ENCODE assay signal across 27 cellular contexts in the genomic region with DNA sequence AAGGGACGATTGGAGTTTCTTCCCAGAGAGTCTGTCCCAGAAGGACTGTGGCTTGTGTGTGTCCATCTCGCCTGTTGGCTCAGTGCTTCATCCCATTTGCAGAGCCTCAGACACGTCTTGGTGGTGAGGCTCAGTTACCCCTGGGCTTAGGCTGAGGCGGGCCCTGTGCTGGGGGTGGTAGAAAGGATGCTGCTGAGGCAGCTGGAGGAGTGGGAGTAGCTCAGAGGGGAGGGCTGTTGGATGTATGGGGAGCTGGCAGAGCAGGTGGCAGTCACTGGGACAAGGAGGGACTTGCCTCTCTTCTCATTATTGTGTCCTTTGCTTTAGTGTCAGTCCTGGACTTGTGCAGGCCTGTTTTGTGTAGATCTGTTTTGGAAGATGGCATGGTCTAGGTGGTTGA. TPM values are rescaled to one million over a fixed set of nuclear protein-coding genes. Genes with fewer than 3 reads are reported as not detected.
DNase-seq lines count a peak whose midpoint lies in the region; ATAC-seq and TF ChIP-seq lines count a peak whose summit lies in the region.
"Had no signal": no experiment of that assay in that cellular context is flagged by ENCODE, and none has a peak within 500 bp of the region (broad histone marks: within the 10 kb centered on the region; RNA-seq: fewer than 3 reads in every experiment).

No MANE protein-coding gene starts in this region.

- no peaks in the 10 kb centered on the region for H3K9me3 ChIP-seq in gastroesophageal sphincter

- H3K27ac Mint-ChIP-seq in stimulated activated naive CD8-positive, alpha-beta T cell treated with anti-CD3 and anti-CD28 coated beads, Interleukin-15, Interleukin-2, amounts not matched to agents 100 ng/mL and 50 ng/mL, for 24 hours = peak overlapping the region; percentile 21
- H3K27ac Mint-ChIP-seq in stimulated activated naive CD8-positive, alpha-beta T cell treated with anti-CD3 and anti-CD28 coated beads, Interleukin-15, amount 100 ng/mL, for 72 hours = peak overlapping the region in 1 of 2 donors; percentile 70

- no peaks in the 10 kb centered on the region for H3K9me3 Mint-ChIP-seq in stimulated activated naive CD8-positive, alpha-beta T cell treated with anti-CD3 and anti-CD28 coated beads, Interleukin-15, Interleukin-2, amounts not matched to agents 100 ng/mL and 50 ng/mL, for 24 hours
- no peaks in the 10 kb centered on the region for H3K9me3 Mint-ChIP-seq in stimulated activated naive CD8-positive, alpha-beta T cell treated with anti-CD3 and anti-CD28 coated beads, Interleukin-15, amount 100 ng/mL, for 72 hours
- H3K9me3 Mint-ChIP-seq: T-cell had no signal

- H3K36me3 ChIP-seq in gastroesophageal sphincter = peaks cover 0 to 78% of the 10 kb centered on the region in 2 donors

- peak overlapping the region in 3 of 4 donors; percentile 1 to 40 (median 24) for H3K27ac ChIP-seq in gastroesophageal sphincter
- H3K27ac ChIP-seq: brain microvascular endothelial cell, coronary artery, KMS-11, PC-9 had no signal

- no peaks in the 10 kb centered on the region for H3K27me3 ChIP-seq in gastroesophageal sphincter
- H3K27me3 ChIP-seq: brain microvascular endothelial cell had no signal

- DNase-seq in NCI-H1694 treated with DMSO at 0.1 percent for 48 hours (lab: John Stamatoyannopoulos, UW) (peak; percentile 36), NCI-H1694 (lab: John Stamatoyannopoulos, UW) (no peak), middle frontal gyrus (ENCODE audit: extremely low spot score, low spot score) (no peak), iPS-NIHi7 (ENCODE audit: extremely low spot score) (no peak)
- DNase-seq in stimulated activated naive CD8-positive, alpha-beta T cell treated with anti-CD3 and anti-CD28 coated beads, Interleukin-15, amount 100 ng/mL, for 72 hours = no peak
- DNase-seq: 8988T; activated CD4-positive, alpha-beta T cell treated with anti-CD3 and anti-CD28 coated beads, Interleukin-2, amount 50 U/mL, for 4 hours; AML-193; brain microvascular endothelial cell; DMS53; kidney glomerular epithelial cell; MV-4-11; NCI-H1930; PC-9; small intestine; stimulated activated CD4-positive, alpha-beta T cell treated with anti-CD3 and anti-CD28 coated beads, Interleukin-2, amount 100 ng/mL, for 24 hours; stimulated activated naive CD4-positive, alpha-beta T cell; T-cell had no signal

- H3K4me3 Mint-ChIP-seq in stimulated activated naive CD8-positive, alpha-beta T cell treated with anti-CD3 and anti-CD28 coated beads, Interleukin-15, Interleukin-2, amounts not matched to agents 100 ng/mL and 50 ng/mL, for 24 hours = no peak overlapping the region
- no peak overlapping the region for H3K4me3 Mint-ChIP-seq in stimulated activated naive CD8-positive, alpha-beta T cell treated with anti-CD3 and anti-CD28 coated beads, Interleukin-15, amount 100 ng/mL, for 72 hours
- H3K4me3 Mint-ChIP-seq: T-cell had no signal

- ATAC-seq in stimulated activated naive CD8-positive, alpha-beta T cell treated with anti-CD3 and anti-CD28 coated beads, Interleukin-15, amount 100 ng/mL, for 72 hours = no peak
- ATAC-seq in gastroesophageal sphincter (no peak), HG03039 (IDR thresholded peaks at IDR 0.05; ENCODE audit: unreplicated experiment) (no peak)
- ATAC-seq: HCT116, T-cell had no signal

- TF ChIP-seq CTCF in gastroesophageal sphincter (IDR thresholded peaks at IDR 0.05) = no peak

- no peaks in the 10 kb centered on the region for H3K27me3 Mint-ChIP-seq in stimulated activated naive CD8-positive, alpha-beta T cell treated with anti-CD3 and anti-CD28 coated beads, Interleukin-15, Interleukin-2, amounts not matched to agents 100 ng/mL and 50 ng/mL, for 24 hours
- no peaks in the 10 kb centered on the region for H3K27me3 Mint-ChIP-seq in stimulated activated naive CD8-positive, alpha-beta T cell treated with anti-CD3 and anti-CD28 coated beads, Interleukin-15, amount 100 ng/mL, for 72 hours
- H3K27me3 Mint-ChIP-seq: T-cell had no signal

- no peak for TF ChIP-seq EP300 in gastroesophageal sphincter (IDR thresholded peaks at IDR 0.05)

- H3K4me1 ChIP-seq in gastroesophageal sphincter = no peaks in the 10 kb centered on the region

- peaks cover 45% of the 10 kb centered on the region for H3K36me3 Mint-ChIP-seq in stimulated activated naive CD8-positive, alpha-beta T cell treated with anti-CD3 and anti-CD28 coated beads, Interleukin-15, Interleukin-2, amounts not matched to agents 100 ng/mL and 50 ng/mL, for 24 hours (ENCODE audit: low read depth)

- no peak for TF ChIP-seq POLR2A in gastroesophageal sphincter (IDR thresholded peaks at IDR 0.05)

- peaks cover 24% of the 10 kb centered on the region for H3K4me1 Mint-ChIP-seq in stimulated activated naive CD8-positive, alpha-beta T cell treated with anti-CD3 and anti-CD28 coated beads, Interleukin-15, Interleukin-2, amounts not matched to agents 100 ng/mL and 50 ng/mL, for 24 hours (ENCODE audit: low read depth)
- H3K4me1 Mint-ChIP-seq in stimulated activated naive CD8-positive, alpha-beta T cell treated with anti-CD3 and anti-CD28 coated beads, Interleukin-15, amount 100 ng/mL, for 72 hours = peaks cover 31% of the 10 kb centered on the region

- H3K4me3 ChIP-seq in gastroesophageal sphincter = no peak overlapping the region
- H3K4me3 ChIP-seq: coronary artery, PC-9 had no signal

- WGBS in gastroesophageal sphincter (ENCODE audit: low coverage in 1 of 2), 2 donors = no CpG with 5 or more reads among the region's 4 CpGs

RNA-seq across cellular contexts. Expression of a gene that starts 7.3 kb away (rescaled TPM):
- 10 to 100 TPM; 24.1 to 41.9 (median 31.8) TPM for total RNA-seq in gastroesophageal sphincter

RNA-seq across cellular contexts. Expression of a gene that starts 31.8 kb away (rescaled TPM):
- total RNA-seq in gastroesophageal sphincter = 100 to 1,000 TPM; 117 to 236 (median 186) TPM

RNA-seq across cellular contexts. Expression of a gene that starts 51.1 kb away (rescaled TPM):
- 1 to 10 TPM in 3 of 4 donors, under 1 TPM in 1; 0.47 to 4.2 (median 1.4) TPM for total RNA-seq in gastroesophageal sphincter
- total RNA-seq: fibroblast of lung, HT-29, lung microvascular endothelial cell, PC-9 had no signal
